21 cellular contexts compared by ENCODE assay signal in the genomic region with DNA sequence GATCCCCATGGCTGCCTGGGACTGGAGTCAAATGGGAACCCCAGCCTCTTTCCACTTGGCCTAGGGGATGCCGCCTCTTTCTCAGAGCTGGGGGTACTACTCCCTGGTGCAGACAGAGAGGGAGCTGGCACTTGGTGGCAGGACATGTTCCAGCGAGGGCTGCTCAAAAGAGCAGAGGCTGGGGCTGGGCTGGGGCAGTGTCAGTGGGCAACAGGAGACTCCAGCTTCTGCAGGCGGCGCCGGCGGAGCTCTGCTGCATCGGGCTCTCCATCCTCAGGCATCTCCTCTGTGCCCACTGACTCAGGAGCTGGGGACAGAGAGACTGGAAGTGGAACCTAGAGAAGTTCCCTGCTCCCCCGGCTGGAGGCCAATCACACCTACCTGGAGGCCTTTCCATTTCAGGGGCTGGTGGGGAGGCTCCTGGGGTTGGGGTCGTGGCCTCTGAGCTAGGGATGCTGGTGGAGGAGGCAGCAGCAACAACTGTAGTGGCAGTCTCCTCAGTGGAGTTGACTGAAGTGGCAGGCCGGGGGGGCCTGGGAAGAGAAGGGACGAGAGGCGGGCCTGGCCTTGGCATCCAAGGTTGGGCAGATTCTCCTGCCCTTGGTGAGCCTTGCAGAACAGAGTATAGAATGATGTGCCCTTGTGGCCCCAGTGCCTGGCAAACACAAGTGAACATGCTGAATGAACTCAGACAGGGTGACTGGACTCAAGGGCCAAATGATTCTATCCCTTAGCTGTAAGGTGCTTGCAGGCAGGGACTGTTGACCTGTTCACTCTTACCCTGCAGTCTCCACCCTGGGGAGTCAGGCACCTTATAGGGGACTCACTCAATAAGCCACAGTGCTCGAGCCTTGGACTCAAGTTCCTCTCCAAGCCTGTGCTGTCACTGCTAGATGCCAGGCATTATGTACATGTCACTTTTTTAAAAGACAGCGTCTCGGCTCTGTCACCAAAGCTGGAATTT. TPM values are rescaled to one million over a fixed set of nuclear protein-coding genes. Genes with fewer than 3 reads are reported as not detected.
DNase-seq lines count a peak whose midpoint lies in the region; TF ChIP-seq lines count a peak whose summit lies in the region.
"Had no signal": no experiment of that assay in that cellular context is flagged by ENCODE, and none has a peak within 500 bp of the region (broad histone marks: within the 10 kb centered on the region; RNA-seq: fewer than 3 reads in every experiment).

No MANE protein-coding gene starts in this region.

- no peak for TF ChIP-seq POLR2A in adrenal gland (IDR thresholded peaks at IDR 0.05)

- H3K4me1 ChIP-seq in DOHH2 (ENCODE audit: control insufficient read depth, low read length) (peaks cover 49% of the 10 kb centered on the region), Karpas-422 (ENCODE audit: low read length) (peaks cover 64% of the 10 kb centered on the region), adrenal gland (replicated peaks in 1 of 2) (peaks cover 10 to 28% of the 10 kb centered on the region in 2 donors)
- H3K4me1 ChIP-seq: BE2C had no signal

- H3K4me2 ChIP-seq in DOHH2 (ENCODE audit: low read length) (peak overlapping the region; percentile 5; the same call in 1 of the 2 replicates), Karpas-422 (ENCODE audit: low read depth, low read length, poor library complexity, severe bottlenecking) (peak overlapping the region; percentile 98)

- no peaks in the 10 kb centered on the region for H3K9me2 ChIP-seq in DOHH2 (replicated peaks; ENCODE audit: control insufficient read depth, low read length)
- no peaks in the 10 kb centered on the region for H3K9me2 ChIP-seq in Karpas-422 (replicated peaks; ENCODE audit: insufficient read depth, low read length)

- H3F3A ChIP-seq in DOHH2 (ENCODE audit: control insufficient read depth, insufficient read depth) = peaks cover 75% of the 10 kb centered on the region

- TF ChIP-seq CTCF in DOHH2 (IDR thresholded peaks at IDR 0.05; ENCODE audit: low read depth, low read length, poor library complexity, severe bottlenecking) = no peak
- TF ChIP-seq CTCF in adrenal gland (IDR thresholded peaks at IDR 0.05) = no peak

- H3K36me3 ChIP-seq in DOHH2 (ENCODE audit: control insufficient read depth, low read length) (peaks cover 96% of the 10 kb centered on the region), Karpas-422 (ENCODE audit: insufficient read depth, low read length) (peaks cover 45% of the 10 kb centered on the region), adrenal gland (replicated peaks in 1 of 2) (peaks cover 0 to 88% of the 10 kb centered on the region in 2 donors)

- no peak overlapping the region for H3K4me3 ChIP-seq in DOHH2 (ENCODE audit: low read length)
- H3K4me3 ChIP-seq in Karpas-422 (ENCODE audit: low read length) = no peak overlapping the region
- H3K4me3 ChIP-seq in adrenal gland = no peak overlapping the region
- H3K4me3 ChIP-seq: breast epithelium, SJSA1, skin epidermis, stomach had no signal

- H3K9ac ChIP-seq in Karpas-422 (ENCODE audit: low read length) = peak overlapping the region; percentile 15; the same call in 1 of the 2 replicates

- H3K79me2 ChIP-seq in DOHH2 (ENCODE audit: control insufficient read depth, low read length) (peaks cover 56% of the 10 kb centered on the region), Karpas-422 (ENCODE audit: low read length) (peaks cover 22% of the 10 kb centered on the region)

- DNase-seq in Karpas-422 (peak; percentile 57), adrenal gland (peak; percentile 21 to 57 (median 35)), posterior vena cava (ENCODE audit: low spot score) (peak; percentile 81), GF-D8 (lab: John Stamatoyannopoulos, UW) (no peak), NCI-H146 (lab: John Stamatoyannopoulos, UW) (no peak), cerebellar nuclear complex (lab: John Stamatoyannopoulos, UW) (no peak)
- DNase-seq: activated CD8-positive, alpha-beta T cell treated with anti-CD3 and anti-CD28 coated beads for 36 hours; BE2C; EL; foreskin fibroblast; MM.1S; NCI-H1694; NCI-H69; PC-3; stimulated activated CD4-positive, alpha-beta T cell treated with anti-CD3 and anti-CD28 coated beads, Interleukin-4, amount 100 ng/mL, for 1 hour; stomach had no signal

- H3K9me3 ChIP-seq in DOHH2 (ENCODE audit: control insufficient read depth, insufficient read depth, low read length) = no peaks in the 10 kb centered on the region
- no peaks in the 10 kb centered on the region for H3K9me3 ChIP-seq in Karpas-422 (ENCODE audit: low read length)
- H3K9me3 ChIP-seq in adrenal gland (replicated peaks in 1 of 3) = no peaks in the 10 kb centered on the region
- H3K9me3 ChIP-seq: BE2C, breast epithelium, SJSA1, stomach had no signal

- 58 to 66% (median 64%) methylated on average over 5 to 15 of the region's 15 CpGs for WGBS in adrenal gland, 4 donors

- H4K20me1 ChIP-seq in DOHH2 (ENCODE audit: control insufficient read depth, insufficient read depth, low read depth, low read length) (peaks cover 23% of the 10 kb centered on the region; the same call in 1 of the 2 replicates), Karpas-422 (ENCODE audit: insufficient read depth, low read depth, low read length) (peaks cover 30% of the 10 kb centered on the region; the same call in 1 of the 2 replicates)

- peak overlapping the region; percentile 100 for H3K27ac ChIP-seq in DOHH2 (ENCODE audit: low read depth, low read length)
- H3K27ac ChIP-seq in Karpas-422 (ENCODE audit: low read length) = peak overlapping the region; percentile 100
- peak overlapping the region in 1 of 5 donors; percentile 16 for H3K27ac ChIP-seq in adrenal gland
- H3K27ac ChIP-seq: breast epithelium, epithelial cell of prostate, SJSA1, stomach had no signal

- H3K27me3 ChIP-seq in DOHH2 (ENCODE audit: control insufficient read depth, low read length) (no peaks in the 10 kb centered on the region), Karpas-422 (ENCODE audit: low read length) (no peaks in the 10 kb centered on the region), adrenal gland (no peaks in the 10 kb centered on the region)
- H3K27me3 ChIP-seq: BE2C, breast epithelium, SJSA1, stomach had no signal

- intact Hi-C loops in adrenal gland (cut with DNase I) = no loop called here
- intact Hi-C loops in posterior vena cava (cut with DNase I) = no loop called here

- no peak overlapping the region for H2AFZ ChIP-seq in Karpas-422 (ENCODE audit: low read length)

RNA-seq across cellular contexts. Expression of a gene that starts 5.9 kb away (rescaled TPM):
- total RNA-seq in Karpas-422 (2014; rRNA removed; shearing (Covaris generic); ENCODE audit: low replicate concordance) = 73.6 and 118 TPM in 2 replicates
- total RNA-seq in adrenal gland = 100 to 1,000 TPM in 1 of 8 donors, 10 to 100 TPM in 7; 28.1 to 119 (median 64.3) TPM
- 100 to 1,000 TPM in 1 of 3 donors, 10 to 100 TPM in 2; 46.0 to 124 (median 58.5) TPM for polyA plus RNA-seq in adrenal gland
- 10 to 100 TPM; 52.7 to 57.0 TPM for total RNA-seq in posterior vena cava

RNA-seq across cellular contexts. Expression of a gene that starts 6.3 kb away (rescaled TPM):
- total RNA-seq in Karpas-422 (2014; rRNA removed; shearing (Covaris generic); ENCODE audit: low replicate concordance) = 44.5 and 65.8 TPM in 2 replicates
- total RNA-seq in adrenal gland (100 to 1,000 TPM; 113 to 180 (median 135) TPM), posterior vena cava (10 to 100 TPM; 34.1 to 39.3 TPM)
- 100 to 1,000 TPM in 1 of 3 donors, 10 to 100 TPM in 2; 32.7 to 122 (median 33.9) TPM for polyA plus RNA-seq in adrenal gland

RNA-seq across cellular contexts. Expression of a gene that starts 6.5 kb away (rescaled TPM):
- total RNA-seq in Karpas-422 (2014; rRNA removed; shearing (Covaris generic); ENCODE audit: low replicate concordance) = 662 and 1,340 TPM in 2 replicates
- total RNA-seq in adrenal gland (1,000 to 10,000 TPM in 5 of 8 donors, 100 to 1,000 TPM in 3; 361 to 1,303 (median 1,029) TPM), posterior vena cava (100 to 1,000 TPM; 725 to 753 TPM)
- polyA plus RNA-seq in adrenal gland = 1,000 to 10,000 TPM in 2 of 3 donors, 100 to 1,000 TPM in 1; 656 to 2,488 (median 2,066) TPM

RNA-seq across cellular contexts. Expression of a gene that starts 11.0 kb away (rescaled TPM):
- total RNA-seq in Karpas-422 (2014; rRNA removed; shearing (Covaris generic); ENCODE audit: low replicate concordance) = 11.3 and 18.0 TPM in 2 replicates
- total RNA-seq in adrenal gland = 10 to 100 TPM; 10.7 to 30.0 (median 20.5) TPM
- 10 to 100 TPM in 2 of 3 donors, under 1 TPM in 1; 0.48 to 39.8 (median 32.1) TPM for polyA plus RNA-seq in adrenal gland
- 1 to 10 TPM; 6.0 to 6.3 TPM for total RNA-seq in posterior vena cava

RNA-seq across cellular contexts. Expression of a gene that starts 16.8 kb away (rescaled TPM):
- total RNA-seq in Karpas-422 (2014; rRNA removed; shearing (Covaris generic); ENCODE audit: low replicate concordance) = 160 and 161 TPM in 2 replicates
- total RNA-seq in adrenal gland = 1,000 to 10,000 TPM in 2 of 8 donors, 100 to 1,000 TPM in 6; 278 to 1,807 (median 752) TPM
- 100 to 1,000 TPM; 259 to 849 (median 589) TPM for polyA plus RNA-seq in adrenal gland
- total RNA-seq in posterior vena cava = 1 to 10 TPM; 3.1 to 4.0 TPM

Comparison
In these comparisons a context has a peak if more than half of its experiments do, and no peak if none do; other contexts are left out.
1. DNase-seq: peak in Karpas-422 (single experiment), adrenal gland (7 of 7) and posterior vena cava (single experiment); none in GF-D8 (single experiment), NCI-H146 (single experiment) and cerebellar nuclear complex (0 of 2).